1 cellular context compared by ENCODE assay signal in genomic region chr1:172949096-172949495, GRCh38.
TF ChIP-seq lines count a peak whose summit lies in the region.

No MANE protein-coding gene starts in this region.

TF ChIP-seq in SK-N-SH treated with all-trans-retinoic acid at 6 μM for 48 hours, 23 proteins besides CTCF, POLR2A, EP300 and RAD21 (continued from another document):
- TF ChIP-seq POU6F1 (CRISPR knock-in tag; IDR thresholded peaks at IDR 0.05; ENCODE audit: borderline replicate concordance, low read depth): no peak
- TF ChIP-seq ZFP30 (CRISPR knock-in tag; IDR thresholded peaks at IDR 0.05): no peak
- no peak for TF ChIP-seq PPARA (CRISPR knock-in tag; IDR thresholded peaks at IDR 0.05; ENCODE audit: borderline replicate concordance)
